8 cellular contexts compared by ENCODE assay signal in genomic region chr6:33320315-33321181, GRCh38. TPM values are rescaled to one million over a fixed set of nuclear protein-coding genes. Genes with fewer than 3 reads are reported as not detected.
DNase-seq lines count a peak whose midpoint lies in the region; ATAC-seq and TF ChIP-seq lines count a peak whose summit lies in the region.

No MANE protein-coding gene starts in this region.

- CTCF ChIA-PET in HCT116 (lab: Charles Lee): no interaction called here

- TF ChIP-seq POLR2A in HCT116 (IDR thresholded peaks at IDR 0.05; ENCODE audit: borderline replicate concordance, extremely low read depth, insufficient read depth, insufficient read length): no peak
- no peak for TF ChIP-seq POLR2A in spleen (IDR thresholded peaks at IDR 0.05)

- H2AFZ ChIP-seq in HCT116 (ENCODE audit: low read depth, low read length, poor library complexity, severe bottlenecking): no peak overlapping the region

- peaks cover 41% of the 10 kb centered on the region for H3K79me2 ChIP-seq in HCT116 (ENCODE audit: insufficient read depth, low read length)

- no peak overlapping the region for H3K4me3 ChIP-seq in HCT116 (replicated peaks in 1 of 2; ENCODE audit: low read depth in 1 of 2, low read length in 2 of 2)
- peak overlapping the region; percentile 64 for H3K4me3 ChIP-seq in WI38 (ENCODE audit: low read depth, low read length)
- peak overlapping the region in 3 of 8 donors; percentile 76 to 93 (median 77) for H3K4me3 ChIP-seq in spleen

- no peak for TF ChIP-seq RAD21 in HCT116 (IDR thresholded peaks at IDR 0.05; ENCODE audit: low read depth)

- no peaks in the 10 kb centered on the region for H4K20me1 ChIP-seq in HCT116 (ENCODE audit: insufficient read depth)

- POLR2A ChIA-PET in HCT116 (lab: Charles Lee): no interaction called here

- H3K4me2 ChIP-seq in HCT116 (ENCODE audit: low read length): peak overlapping the region; percentile 100

- no peaks in the 10 kb centered on the region for H3K9me2 ChIP-seq in HCT116 (ENCODE audit: insufficient read depth)

- H3K27ac ChIP-seq in HCT116 (ENCODE audit: low read depth, low read length) (peak overlapping the region; percentile 11; the same call in 1 of the 2 replicates), spleen (peak overlapping the region in 7 of 8 donors; percentile 1 to 100 (median 46))

- RAD21 ChIA-PET in HCT116 (lab: Charles Lee; ENCODE audit: low non-redundant PET in 1 of 2, low total read pairs in 2 of 2, uncharacterized antibody in 2 of 2, unreplicated experiment in 2 of 2): no interaction called here

- no peaks in the 10 kb centered on the region for H3K27me3 ChIP-seq in HCT116 (ENCODE audit: insufficient read depth, low read length)
- H3K27me3 ChIP-seq in spleen (replicated peaks in 1 of 7): no peaks in the 10 kb centered on the region

- intact Hi-C loops in HCT116 (cut with micrococcal nuclease) (no loop called here), Right ventricle myocardium superior (cut with DNase I) (no loop called here), spleen (cut with DNase I; ENCODE audit: low total_unique reads) (no loop called here)

- H3K9me3 ChIP-seq in HCT116 (ENCODE audit: control insufficient read depth in 1 of 2, insufficient read depth in 1 of 2, low read depth in 1 of 2, low read length in 2 of 2) (no peaks in the 10 kb centered on the region), spleen (no peaks in the 10 kb centered on the region)

- no TSS peak for BruUV-seq in HCT116 (replicated peaks; lab: Mats Ljungman, UMichigan)

- peaks cover 30 to 61% of the 10 kb centered on the region in 2 experiments for H3K4me1 ChIP-seq in HCT116 (ENCODE audit: control insufficient read depth in 1 of 2, insufficient read depth in 2 of 2, low read length in 2 of 2)
- H3K4me1 ChIP-seq in spleen: peaks cover 47 to 88% (median 78%) of the 10 kb centered on the region in 6 donors

- H3K9ac ChIP-seq in HCT116 (ENCODE audit: low read length): peak overlapping the region; percentile 27

- H3K36me3 ChIP-seq in HCT116 (ENCODE audit: control insufficient read depth in 1 of 2, insufficient read depth in 2 of 2, low read length in 2 of 2) (peaks cover 22 to 29% of the 10 kb centered on the region in 2 experiments; a peak in 3 of 4 replicates), spleen (peaks cover 2 to 47% (median 29%) of the 10 kb centered on the region in 6 donors)

- no peak for TF ChIP-seq CTCF in HCT116 (IDR thresholded peaks at IDR 0.05 in 2 of 3, conservative IDR thresholded peaks at IDR 0.05 in 1 of 3; ENCODE audit: borderline replicate concordance in 1 of 3, insufficient read depth in 1 of 3, low read depth in 2 of 3, low read length in 2 of 3)
- no peak for TF ChIP-seq CTCF in WI38 (IDR thresholded peaks at IDR 0.05; ENCODE audit: low read depth, low read length)
- no peak for TF ChIP-seq CTCF in spleen (IDR thresholded peaks at IDR 0.05 in 8 of 11, conservative IDR thresholded peaks at IDR 0.05 in 3 of 11)

- 75 to 89% (median 83%) methylated on average over 26 to 32 of the region's 32 CpGs for WGBS in spleen, 5 donors

- ATAC-seq in HCT116 (no peak), Right ventricle myocardium superior (ENCODE audit: poor library complexity) (no peak), GM21737 (IDR thresholded peaks at IDR 0.05; ENCODE audit: unreplicated experiment) (no peak)

- DNase-seq in HCT116 (ENCODE audit: low read depth, low spot score) (no peak), Right ventricle myocardium superior (peak; percentile 79), spleen (peak; percentile 77), NOMO-1 (lab: John Stamatoyannopoulos, UW; ENCODE audit: unreplicated experiment in 2 of 2) (no peak)
- DNase-seq in stimulated activated CD4-positive, alpha-beta T cell treated with anti-CD3 and anti-CD28 coated beads, Interleukin-2, amount 100 ng/mL, for 48 hours: no peak
- no peak for DNase-seq in stimulated activated CD4-positive, alpha-beta T cell treated with anti-CD3 and anti-CD28 coated beads, Interleukin-1b, Interleukin-23, amount 100 ng/mL, for 48 hours

TF ChIP-seq in HCT116, 20 proteins besides CTCF, POLR2A, EP300 and RAD21:
- TF ChIP-seq TCF7L2 (IDR thresholded peaks at IDR 0.05; ENCODE audit: borderline replicate concordance, extremely low read depth, insufficient read depth, insufficient read length): no peak
- no peak for TF ChIP-seq SRF (IDR thresholded peaks at IDR 0.05; ENCODE audit: low read depth)
- no peak for TF ChIP-seq CEBPB (IDR thresholded peaks at IDR 0.05; ENCODE audit: low read depth)
- TF ChIP-seq ELF1 (IDR thresholded peaks at IDR 0.05; ENCODE audit: borderline replicate concordance, low read depth): no peak
- TF ChIP-seq, protein P1, sequence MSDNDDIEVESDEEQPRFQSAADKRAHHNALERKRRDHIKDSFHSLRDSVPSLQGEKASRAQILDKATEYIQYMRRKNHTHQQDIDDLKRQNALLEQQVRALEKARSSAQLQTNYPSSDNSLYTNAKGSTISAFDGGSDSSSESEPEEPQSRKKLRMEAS (IDR thresholded peaks at IDR 0.05): no peak

RNA-seq across cellular contexts. Expression of gene DAXX, which starts 2.2 kb away (rescaled TPM):
- 64.9 TPM for total RNA-seq in HCT116 (2021; ENCODE audit: unreplicated experiment)
- polyA plus RNA-seq in HCT116 (2012): 45.6 and 54.5 TPM in 2 replicates
- total RNA-seq in Right ventricle myocardium superior: 18.2 TPM
- total RNA-seq in spleen: 10 to 100 TPM; 47.6 to 76.3 (median 67.9) TPM
- polyA plus RNA-seq in spleen: 10 to 100 TPM; 47.8 to 59.3 (median 54.0) TPM

RNA-seq across cellular contexts. Expression of gene ZBTB22, which starts 3.0 kb away (rescaled TPM):
- 11.7 TPM for total RNA-seq in HCT116 (2021; ENCODE audit: unreplicated experiment)
- polyA plus RNA-seq in HCT116 (2012): 15.6 and 18.7 TPM in 2 replicates
- 11.6 TPM for total RNA-seq in Right ventricle myocardium superior
- 10 to 100 TPM; 16.1 to 27.2 (median 20.1) TPM for total RNA-seq in spleen
- polyA plus RNA-seq in spleen: 10 to 100 TPM; 10.8 to 19.8 (median 15.4) TPM

RNA-seq across cellular contexts. Expression of gene TAPBP, which starts 6.7 kb away (rescaled TPM):
- 80.1 TPM for total RNA-seq in HCT116 (2021; ENCODE audit: unreplicated experiment)
- polyA plus RNA-seq in HCT116 (2012): 37.1 and 38.1 TPM in 2 replicates
- total RNA-seq in Right ventricle myocardium superior: 78.2 TPM
- 100 to 1,000 TPM; 238 to 292 (median 285) TPM for total RNA-seq in spleen
- 100 to 1,000 TPM in 1 of 3 donors, 10 to 100 TPM in 2; 42.6 to 101 (median 81.6) TPM for polyA plus RNA-seq in spleen

RNA-seq across cellular contexts. Expression of gene RGL2, which starts 21.8 kb away (rescaled TPM):
- total RNA-seq in HCT116 (2021; ENCODE audit: unreplicated experiment) (53.4 TPM), Right ventricle myocardium superior (60.5 TPM), spleen (100 to 1,000 TPM; 123 to 212 (median 146) TPM)
- 45.4 and 48.4 TPM in 2 replicates for polyA plus RNA-seq in HCT116 (2012)
- polyA plus RNA-seq in spleen: 100 to 1,000 TPM in 2 of 3 donors, 10 to 100 TPM in 1; 73.3 to 180 (median 133) TPM

RNA-seq across cellular contexts. Expression of gene PFDN6, which starts 31.1 kb away (rescaled TPM):
- total RNA-seq in HCT116 (2021; ENCODE audit: unreplicated experiment): 90.5 TPM
- polyA plus RNA-seq in HCT116 (2012): 60.4 and 84.0 TPM in 2 replicates
- total RNA-seq in Right ventricle myocardium superior: 44.4 TPM
- total RNA-seq in spleen: 10 to 100 TPM; 11.3 to 35.7 (median 26.5) TPM
- 100 to 1,000 TPM; 150 to 169 (median 158) TPM for polyA plus RNA-seq in spleen

Comparison
In these comparisons a context has a peak if more than half of its experiments do, and no peak if none do; other contexts are left out.
1. DNase-seq: peak in Right ventricle myocardium superior (single experiment) and spleen (single experiment); none in HCT116 (single experiment), NOMO-1 (0 of 2), stimulated activated CD4-positive, alpha-beta T cell treated with anti-CD3 and anti-CD28 coated beads, Interleukin-2, amount 100 ng/mL, for 48 hours (0 of 2) and stimulated activated CD4-positive, alpha-beta T cell treated with anti-CD3 and anti-CD28 coated beads, Interleukin-1b, Interleukin-23, amount 100 ng/mL, for 48 hours (single experiment).